Comparison of ENCODE assay signal across 10 cellular contexts in the genomic region with DNA sequence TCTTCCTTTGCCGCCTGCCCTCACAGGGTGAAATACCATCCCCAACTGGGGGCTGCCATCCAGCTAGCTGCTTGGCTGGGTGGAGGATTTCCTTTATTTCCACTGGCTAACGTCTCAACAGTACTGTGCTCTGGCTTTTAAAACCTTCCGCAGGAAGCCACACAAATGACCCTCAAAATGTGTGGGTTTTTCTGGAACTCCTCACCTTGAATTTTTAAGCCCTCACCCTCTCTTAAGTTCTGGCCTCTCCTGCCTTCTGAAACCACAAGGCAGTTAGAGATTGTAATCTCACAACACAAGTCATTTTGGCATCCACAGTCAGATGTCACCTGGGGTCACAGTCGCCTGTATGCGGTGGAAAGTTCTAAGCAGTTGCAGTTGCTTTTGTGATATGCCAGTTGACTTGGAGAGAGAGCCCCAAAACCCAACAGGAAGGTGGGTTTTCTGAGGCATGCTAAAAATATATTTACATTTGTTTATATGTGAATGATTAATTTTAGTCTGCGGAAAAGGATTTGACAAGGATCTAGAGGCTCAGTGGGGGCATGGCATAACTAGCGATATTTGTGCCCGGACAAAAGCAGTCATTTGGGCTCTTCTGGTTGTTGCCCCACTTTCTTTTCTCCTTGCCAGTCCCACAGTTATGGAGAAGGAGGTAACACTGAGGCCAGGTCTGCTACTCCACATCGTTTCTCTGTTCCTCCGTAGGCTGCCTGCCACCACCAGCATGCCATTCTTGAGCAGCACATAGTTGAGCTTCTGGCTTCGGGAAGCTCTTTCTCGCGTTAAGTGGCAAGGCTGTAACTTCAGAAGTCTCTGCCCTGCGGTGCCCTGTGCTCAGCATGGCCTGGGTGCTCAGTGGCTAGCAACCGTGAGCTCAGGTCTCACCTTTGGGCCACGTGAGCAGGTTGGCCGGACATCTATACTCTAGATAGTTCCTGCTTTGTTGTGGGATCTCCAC.
DNase-seq lines count a peak whose midpoint lies in the region; ATAC-seq and TF ChIP-seq lines count a peak whose summit lies in the region.
"Had no signal": no experiment of that assay in that cellular context is flagged by ENCODE, and none has a peak within 500 bp of the region (broad histone marks: within the 10 kb centered on the region; RNA-seq: fewer than 3 reads in every experiment).

No MANE protein-coding gene starts in this region.

- no peaks in the 10 kb centered on the region for H3K27me3 ChIP-seq in gastroesophageal sphincter

- peaks cover 81% of the 10 kb centered on the region for H3K4me1 Mint-ChIP-seq in activated CD4-positive, alpha-beta T cell treated with anti-CD3 and anti-CD28 coated beads, Interleukin-2, amount 10 ng/mL, durations not matched to agents 24 days and 14 days

- peaks cover 0 to 3% (median 0%) of the 10 kb centered on the region in 3 donors for H3K9me3 ChIP-seq in gastroesophageal sphincter

- H3K36me3 Mint-ChIP-seq in activated CD4-positive, alpha-beta T cell treated with anti-CD3 and anti-CD28 coated beads, Interleukin-2, amount 10 ng/mL, durations not matched to agents 24 days and 14 days (ENCODE audit: low read depth): peaks cover 10% of the 10 kb centered on the region

- TF ChIP-seq EP300 in gastroesophageal sphincter (IDR thresholded peaks at IDR 0.05): no peak

- DNase-seq in activated CD4-positive, alpha-beta T cell treated with anti-CD3 and anti-CD28 coated beads, Interleukin-2, amount 10 ng/mL, durations not matched to agents 24 days and 14 days: peak; percentile 90
- no peak for DNase-seq in kidney glomerular epithelial cell (lab: John Stamatoyannopoulos, UW)
- no peak for DNase-seq in iPS-NIHi7 (ENCODE audit: extremely low spot score)
- DNase-seq in glomerular visceral epithelial cell (ENCODE audit: extremely low spot score): no peak
- DNase-seq: effector CD4-positive, alpha-beta T cell had no signal

- 72 to 89% methylated on average over 5 to 12 of the region's 17 CpGs for WGBS in gastroesophageal sphincter (ENCODE audit: low coverage in 1 of 2), 2 donors

- no peaks in the 10 kb centered on the region for H3K27me3 Mint-ChIP-seq in activated CD4-positive, alpha-beta T cell treated with anti-CD3 and anti-CD28 coated beads, Interleukin-2, amount 10 ng/mL, durations not matched to agents 24 days and 14 days

- TF ChIP-seq POLR2A in gastroesophageal sphincter (IDR thresholded peaks at IDR 0.05): no peak

- ATAC-seq in HG02884 (IDR thresholded peaks at IDR 0.05; ENCODE audit: unreplicated experiment) (peak; percentile 45), gastroesophageal sphincter (peak; percentile 27), GM18519 (IDR thresholded peaks at IDR 0.05; ENCODE audit: low FRiP score, unreplicated experiment) (no peak)

- intact Hi-C loops in activated CD4-positive, alpha-beta T cell treated with anti-CD3 and anti-CD28 coated beads, Interleukin-2, amount 10 ng/mL, durations not matched to agents 24 days and 14 days (cut with micrococcal nuclease): loop anchor here (1.0 to 10.0 kb wide), 11 partner anchors 29 to 794 kb away; a partner anchor contains a TSS

- H3K4me3 ChIP-seq in gastroesophageal sphincter: no peak overlapping the region
- H3K4me3 ChIP-seq: SK-N-MC had no signal

- no peaks in the 10 kb centered on the region for H3K36me3 ChIP-seq in gastroesophageal sphincter

- peaks cover 0 to 53% (median 0%) of the 10 kb centered on the region in 3 donors for H3K4me1 ChIP-seq in gastroesophageal sphincter

- H3K4me3 Mint-ChIP-seq in activated CD4-positive, alpha-beta T cell treated with anti-CD3 and anti-CD28 coated beads, Interleukin-2, amount 10 ng/mL, durations not matched to agents 24 days and 14 days: peak overlapping the region; percentile 65

- TF ChIP-seq CTCF in C4-2B (conservative IDR thresholded peaks at IDR 0.05) (no peak), gastroesophageal sphincter (IDR thresholded peaks at IDR 0.05) (no peak)

- H3K27ac Mint-ChIP-seq in activated CD4-positive, alpha-beta T cell treated with anti-CD3 and anti-CD28 coated beads, Interleukin-2, amount 10 ng/mL, durations not matched to agents 24 days and 14 days: peak overlapping the region; percentile 95

- H3K27ac ChIP-seq in C4-2B (peak overlapping the region; percentile 43), gastroesophageal sphincter (no peak overlapping the region)
- H3K27ac ChIP-seq: SK-N-MC had no signal

- H3K9me3 Mint-ChIP-seq in activated CD4-positive, alpha-beta T cell treated with anti-CD3 and anti-CD28 coated beads, Interleukin-2, amount 10 ng/mL, durations not matched to agents 24 days and 14 days: peaks cover 5% of the 10 kb centered on the region
